ENCODE assay signal across 16 cellular contexts in the genomic region with DNA sequence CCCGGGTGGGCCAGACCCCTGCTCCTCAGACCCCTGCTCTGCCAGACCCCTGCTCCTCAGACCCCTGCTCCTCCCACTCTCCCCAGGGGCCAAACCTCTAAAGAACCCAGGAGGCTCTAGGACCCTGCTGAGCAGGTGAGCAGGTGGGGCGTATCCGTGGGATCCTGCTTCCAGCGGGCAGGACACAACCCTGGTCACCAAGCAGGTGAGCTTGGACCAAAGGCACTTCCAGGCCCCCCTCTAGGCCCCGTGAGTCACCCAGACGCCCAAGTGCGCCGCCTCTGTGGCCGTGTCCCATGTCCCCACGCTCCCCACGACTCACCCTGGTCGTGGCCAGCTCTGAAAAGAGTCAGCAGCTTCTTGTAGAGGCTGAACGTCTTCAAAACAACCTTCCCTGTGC. TPM values are rescaled to one million over a fixed set of nuclear protein-coding genes. Genes with fewer than 3 reads are reported as not detected.
DNase-seq lines count a peak whose midpoint lies in the region; ATAC-seq and TF ChIP-seq lines count a peak whose summit lies in the region.
"Had no signal": no experiment of that assay in that cellular context is flagged by ENCODE, and none has a peak within 500 bp of the region (broad histone marks: within the 10 kb centered on the region; RNA-seq: fewer than 3 reads in every experiment).

No MANE protein-coding gene starts in this region.

- H4K20me1 ChIP-seq in OCI-LY7 (ENCODE audit: insufficient read depth, low read length): peaks cover 3% of the 10 kb centered on the region

- peaks cover 25% of the 10 kb centered on the region for H3K36me3 ChIP-seq in left ventricle myocardium inferior
- H3K36me3 ChIP-seq in vagina: no peaks in the 10 kb centered on the region
- peaks cover 1% of the 10 kb centered on the region for H3K36me3 ChIP-seq in H7 (replicated peaks; ENCODE audit: control insufficient read depth, insufficient read depth, low read length)
- peaks cover 85% of the 10 kb centered on the region for H3K36me3 ChIP-seq in OCI-LY7 (ENCODE audit: insufficient read depth, low read length)

- TF ChIP-seq CTCF in left ventricle myocardium inferior (IDR thresholded peaks at IDR 0.05; ENCODE audit: borderline replicate concordance): no peak
- TF ChIP-seq CTCF in vagina (IDR thresholded peaks at IDR 0.05): no peak
- TF ChIP-seq CTCF in OCI-LY7 (conservative IDR thresholded peaks at IDR 0.05; ENCODE audit: low read length): no peak

- no peak overlapping the region for H3K4me2 ChIP-seq in OCI-LY7 (ENCODE audit: low read length)
- H3K4me2 ChIP-seq: smooth muscle cell had no signal

- no peaks in the 10 kb centered on the region for H3K9me3 ChIP-seq in left ventricle myocardium inferior (replicated peaks)
- no peaks in the 10 kb centered on the region for H3K9me3 ChIP-seq in vagina
- no peaks in the 10 kb centered on the region for H3K9me3 ChIP-seq in OCI-LY7 (ENCODE audit: low read length)
- H3K9me3 ChIP-seq: heart right ventricle, prostate gland had no signal

- CTCF ChIA-PET in OCI-LY7 (lab: Charles Lee; ENCODE audit: unreplicated experiment): no interaction called here

- H3K4me1 ChIP-seq in left ventricle myocardium inferior: peaks cover 31% of the 10 kb centered on the region
- H3K4me1 ChIP-seq in vagina: peaks cover 41% of the 10 kb centered on the region
- H3K4me1 ChIP-seq in OCI-LY7 (ENCODE audit: insufficient read depth, low read length, poor library complexity, severe bottlenecking): peaks cover 31% of the 10 kb centered on the region

- intact Hi-C loops in left ventricle myocardium inferior (cut with micrococcal nuclease): no loop called here
- intact Hi-C loops in Right ventricle myocardium superior (cut with DNase I): no loop called here
- intact Hi-C loops in vagina (cut with DNase I): no loop called here
- intact Hi-C loops in OCI-LY7 (cut with micrococcal nuclease; ENCODE audit: unreplicated experiment): no loop called here

- H3K27ac ChIP-seq in left ventricle myocardium inferior (replicated peaks) (peak overlapping the region; percentile 12), angular gyrus (ENCODE audit: low read depth, low read length) (peak overlapping the region; percentile 38), vagina (peak overlapping the region; percentile 12), OCI-LY7 (ENCODE audit: low read depth, low read length, poor library complexity, severe bottlenecking) (no peak overlapping the region)
- H3K27ac ChIP-seq: prostate gland, WERI-Rb-1 had no signal

- H3K79me2 ChIP-seq in OCI-LY7 (ENCODE audit: insufficient read depth, low read depth, low read length): peaks cover 33% of the 10 kb centered on the region

- TF ChIP-seq POLR2A in vagina (IDR thresholded peaks at IDR 0.05): no peak

- no TSS peak for BruUV-seq in OCI-LY7 (replicated peaks; lab: Mats Ljungman, UMichigan)

- no peak for ATAC-seq in Right ventricle myocardium superior (ENCODE audit: poor library complexity)
- ATAC-seq in HG02938 (IDR thresholded peaks at IDR 0.05; ENCODE audit: unreplicated experiment): no peak

- H3K9me2 ChIP-seq in OCI-LY7 (ENCODE audit: insufficient read depth, low read length): no peaks in the 10 kb centered on the region

- H3K27me3 ChIP-seq in left ventricle myocardium inferior (ENCODE audit: low read depth): no peaks in the 10 kb centered on the region
- no peaks in the 10 kb centered on the region for H3K27me3 ChIP-seq in vagina
- H3K27me3 ChIP-seq in H7 (ENCODE audit: control insufficient read depth, insufficient read depth, low read length): no peaks in the 10 kb centered on the region
- H3K27me3 ChIP-seq: heart right ventricle had no signal

- POLR2A ChIA-PET in OCI-LY7 (lab: Charles Lee): interaction anchor here (0.6 kb wide), 1 partner anchor 83 kb away, joined by 4 read pairs; no protein-coding TSS in a partner anchor

- no peak overlapping the region for H3K4me3 ChIP-seq in left ventricle myocardium inferior
- no peak overlapping the region for H3K4me3 ChIP-seq in vagina
- H3K4me3 ChIP-seq in H7 (ENCODE audit: insufficient read depth, low read depth, low read length): no peak overlapping the region
- H3K4me3 ChIP-seq in OCI-LY7 (ENCODE audit: low read depth, low read length, poor library complexity, severe bottlenecking): no peak overlapping the region
- H3K4me3 ChIP-seq: heart right ventricle, prostate gland, smooth muscle cell had no signal

- DNase-seq in left ventricle myocardium inferior (no peak), Right ventricle myocardium superior (no peak), myocyte (ENCODE audit: low read depth) (peak; percentile 18), vagina (ENCODE audit: extremely low spot score in 2 of 2) (no peak), H7 (no peak), OCI-LY7 (ENCODE audit: low spot score) (no peak)
- DNase-seq: GOT3, NCI-H2029 treated with DMSO at 0.1 percent for 48 hours, NCI-H510A treated with DMSO at 0.1 percent for 48 hours, SHP77, WERI-Rb-1 had no signal

- H2AFZ ChIP-seq in OCI-LY7 (ENCODE audit: low read length): no peak overlapping the region

RNA-seq across cellular contexts. Expression of gene CYBC1, which starts 5.0 kb away (rescaled TPM):
- total RNA-seq in left ventricle myocardium inferior (23.8 TPM), Right ventricle myocardium superior (26.6 TPM), myocyte (59.0 and 62.2 TPM in 2 replicates), vagina (51.6 TPM), OCI-LY7 (2022) (679 and 701 TPM in 2 replicates)
- polyA plus RNA-seq in myocyte (2012): 46.9 TPM
- 62.8 and 76.1 TPM in 2 replicates for total RNA-seq in H7 (2014; rRNA removed; shearing (Covaris generic))
- total RNA-seq in OCI-LY7 (2014; rRNA removed; shearing (Covaris generic)): 424 and 470 TPM in 2 replicates

RNA-seq across cellular contexts. Expression of gene NARF, which starts 13.0 kb away (rescaled TPM):
- total RNA-seq in left ventricle myocardium inferior (69.2 TPM), Right ventricle myocardium superior (73.4 TPM), myocyte (55.4 and 66.1 TPM in 2 replicates), vagina (62.6 TPM), OCI-LY7 (2022) (148 and 151 TPM in 2 replicates)
- polyA plus RNA-seq in myocyte (2012): 82.0 TPM
- total RNA-seq in H7 (2014; rRNA removed; shearing (Covaris generic)): 42.2 and 49.9 TPM in 2 replicates
- total RNA-seq in OCI-LY7 (2014; rRNA removed; shearing (Covaris generic)): 75.0 and 82.5 TPM in 2 replicates

RNA-seq across cellular contexts. Expression of gene OGFOD3, which starts 27.2 kb away (rescaled TPM):
- total RNA-seq in left ventricle myocardium inferior: 28.0 TPM
- total RNA-seq in Right ventricle myocardium superior: 29.9 TPM
- total RNA-seq in myocyte: 37.4 and 53.4 TPM in 2 replicates
- 30.9 TPM for polyA plus RNA-seq in myocyte (2012)
- 25.5 TPM for total RNA-seq in vagina
- total RNA-seq in H7 (2014; rRNA removed; shearing (Covaris generic)): 26.2 and 28.6 TPM in 2 replicates
- total RNA-seq in OCI-LY7 (2014; rRNA removed; shearing (Covaris generic)): 46.9 and 55.6 TPM in 2 replicates
- total RNA-seq in OCI-LY7 (2022): 65.2 and 80.8 TPM in 2 replicates

RNA-seq across cellular contexts. Expression of gene HEXD, which starts 27.4 kb away (rescaled TPM):
- total RNA-seq in left ventricle myocardium inferior (14.1 TPM), Right ventricle myocardium superior (14.8 TPM), myocyte (30.2 and 41.8 TPM in 2 replicates), vagina (90.4 TPM), OCI-LY7 (2022) (87.9 and 94.7 TPM in 2 replicates)
- polyA plus RNA-seq in myocyte (2012): 14.7 TPM
- total RNA-seq in H7 (2014; rRNA removed; shearing (Covaris generic)): 16.6 and 24.6 TPM in 2 replicates
- total RNA-seq in OCI-LY7 (2014; rRNA removed; shearing (Covaris generic)): 88.8 and 93.2 TPM in 2 replicates
